In genomic region chr15:50881121-50882048, GRCh38 we compare ENCODE assay signal across 10 cellular contexts. TPM values are rescaled to one million over a fixed set of nuclear protein-coding genes. Genes with fewer than 3 reads are reported as not detected.
DNase-seq lines count a peak whose midpoint lies in the region; ATAC-seq and TF ChIP-seq lines count a peak whose summit lies in the region.
"Had no signal": no experiment of that assay in that cellular context is flagged by ENCODE, and none has a peak within 500 bp of the region (broad histone marks: within the 10 kb centered on the region; RNA-seq: fewer than 3 reads in every experiment).

No MANE protein-coding gene starts in this region.

- peak overlapping the region; percentile 92 for H3K27ac Mint-ChIP-seq in activated naive CD4-positive, alpha-beta T cell treated with anti-CD3 and anti-CD28 coated beads for 36 hours
- peak overlapping the region; percentile 77 for H3K27ac Mint-ChIP-seq in dendritic cell treated with granulocyte-macrophage colony-stimulating factor and Interleukin-4, amounts not matched to agents 40 ng/mL and 50 ng/mL, for 4 days
- H3K27ac Mint-ChIP-seq in type B pancreatic cell = peak overlapping the region; percentile 86

- peaks cover 84% of the 10 kb centered on the region for H3K4me1 Mint-ChIP-seq in activated naive CD4-positive, alpha-beta T cell treated with anti-CD3 and anti-CD28 coated beads for 36 hours (ENCODE audit: low read depth)
- H3K4me1 Mint-ChIP-seq in dendritic cell treated with granulocyte-macrophage colony-stimulating factor and Interleukin-4, amounts not matched to agents 40 ng/mL and 50 ng/mL, for 4 days (ENCODE audit: low read depth) = peaks cover 75% of the 10 kb centered on the region
- H3K4me1 Mint-ChIP-seq in type B pancreatic cell (ENCODE audit: unreplicated experiment) = peaks cover 13% of the 10 kb centered on the region

- H3K79me2 ChIP-seq in PC-9 (ENCODE audit: low read depth) = no peaks in the 10 kb centered on the region

- H3K27me3 Mint-ChIP-seq in activated naive CD4-positive, alpha-beta T cell treated with anti-CD3 and anti-CD28 coated beads for 36 hours (ENCODE audit: low read depth) = no peaks in the 10 kb centered on the region
- no peaks in the 10 kb centered on the region for H3K27me3 Mint-ChIP-seq in dendritic cell treated with granulocyte-macrophage colony-stimulating factor and Interleukin-4, amounts not matched to agents 40 ng/mL and 50 ng/mL, for 4 days
- H3K27me3 Mint-ChIP-seq in type B pancreatic cell = no peaks in the 10 kb centered on the region

- H3K4me3 Mint-ChIP-seq in activated naive CD4-positive, alpha-beta T cell treated with anti-CD3 and anti-CD28 coated beads for 36 hours = no peak overlapping the region
- H3K4me3 Mint-ChIP-seq in dendritic cell treated with granulocyte-macrophage colony-stimulating factor and Interleukin-4, amounts not matched to agents 40 ng/mL and 50 ng/mL, for 4 days = no peak overlapping the region
- no peak overlapping the region for H3K4me3 Mint-ChIP-seq in type B pancreatic cell

- H4K20me1 ChIP-seq in PC-9 (ENCODE audit: insufficient read depth) = no peaks in the 10 kb centered on the region

- H3K36me3 Mint-ChIP-seq in activated naive CD4-positive, alpha-beta T cell treated with anti-CD3 and anti-CD28 coated beads for 36 hours (ENCODE audit: low read depth) = no peaks in the 10 kb centered on the region
- no peaks in the 10 kb centered on the region for H3K36me3 Mint-ChIP-seq in dendritic cell treated with granulocyte-macrophage colony-stimulating factor and Interleukin-4, amounts not matched to agents 40 ng/mL and 50 ng/mL, for 4 days (ENCODE audit: low read depth)
- H3K36me3 Mint-ChIP-seq in type B pancreatic cell = no peaks in the 10 kb centered on the region

- POLR2A ChIA-PET in PC-9 (lab: Charles Lee; ENCODE audit: unreplicated experiment) = interaction anchor here (0.5 to 0.7 kb wide), 3 partner anchors 117 to 196 kb away, joined by 4 to 9 read pairs (median 5); no protein-coding TSS in a partner anchor

- H3K4me1 ChIP-seq in PC-9 (replicated peaks; ENCODE audit: insufficient read depth) = peaks cover 34% of the 10 kb centered on the region

- peaks cover 19% of the 10 kb centered on the region for H3F3A ChIP-seq in PC-9 (ENCODE audit: insufficient read depth, low read depth)

- peak overlapping the region; percentile 51 for H3K4me2 ChIP-seq in PC-9

- DNase-seq in activated naive CD4-positive, alpha-beta T cell treated with anti-CD3 and anti-CD28 coated beads for 36 hours = no peak
- DNase-seq in activated naive CD4-positive, alpha-beta T cell treated with Interleukin-2 at 50 U/mL for 16 hours = no peak
- DNase-seq in PC-9 = peak in 1 of 2 experiments; percentile 48
- DNase-seq in type B pancreatic cell (ENCODE audit: extremely low spot score, unreplicated experiment) = no peak
- DNase-seq in NK-92 treated with Interleukin-12 subunit alpha and Interleukin-12 subunit beta, amount 100 ng/mL, for 24 hours (lab: John Stamatoyannopoulos, UW) = no peak
- DNase-seq in posterior cingulate gyrus = no peak
- DNase-seq: caudate nucleus, hippocampal formation had no signal

- no peak overlapping the region for H2AFZ ChIP-seq in PC-9

- ATAC-seq in GM18867 (IDR thresholded peaks at IDR 0.05; ENCODE audit: unreplicated experiment) = no peak

- BruUV-seq in PC-9 (replicated peaks; lab: Mats Ljungman, UMichigan) = no TSS peak

- peak overlapping the region; percentile 95 for H3K27ac ChIP-seq in PC-9

- TF ChIP-seq CTCF in PC-9 (conservative IDR thresholded peaks at IDR 0.05) = no peak
- TF ChIP-seq CTCF in type B pancreatic cell (conservative IDR thresholded peaks at IDR 0.05) = no peak

- H3K9me2 ChIP-seq in PC-9 (ENCODE audit: insufficient read depth) = no peaks in the 10 kb centered on the region

- no peaks in the 10 kb centered on the region for H3K9me3 Mint-ChIP-seq in activated naive CD4-positive, alpha-beta T cell treated with anti-CD3 and anti-CD28 coated beads for 36 hours
- no peaks in the 10 kb centered on the region for H3K9me3 Mint-ChIP-seq in dendritic cell treated with granulocyte-macrophage colony-stimulating factor and Interleukin-4, amounts not matched to agents 40 ng/mL and 50 ng/mL, for 4 days
- peaks cover 5% of the 10 kb centered on the region for H3K9me3 Mint-ChIP-seq in type B pancreatic cell

- CTCF ChIA-PET in activated naive CD4-positive, alpha-beta T cell treated with anti-CD3 and anti-CD28 coated beads for 36 hours (lab: Charles Lee) = interaction anchor here (0.6 to 1.7 kb wide), 3 partner anchors 25 to 289 kb away, joined by 3 to 12 read pairs (median 3); no protein-coding TSS in a partner anchor
- CTCF ChIA-PET in PC-9 (lab: Charles Lee) = interaction anchor here (0.6 kb wide), 1 partner anchor 219 kb away, joined by 5 read pairs; no protein-coding TSS in a partner anchor

- no peaks in the 10 kb centered on the region for H3K36me3 ChIP-seq in PC-9 (ENCODE audit: low read depth)

- no peaks in the 10 kb centered on the region for H3K9me3 ChIP-seq in PC-9 (ENCODE audit: insufficient read depth, low read depth)

- no peak overlapping the region for H3K4me3 ChIP-seq in PC-9

- H3K27me3 ChIP-seq in PC-9 (ENCODE audit: insufficient read depth, low read depth) = no peaks in the 10 kb centered on the region

- intact Hi-C loops in activated naive CD4-positive, alpha-beta T cell treated with anti-CD3 and anti-CD28 coated beads for 36 hours (cut with micrococcal nuclease) = loop anchor here (1.0 to 5.0 kb wide), 4 partner anchors 528 to 746 kb away; partner anchors contain the start of gene SLC27A2
- intact Hi-C loops in PC-9 (cut with micrococcal nuclease; ENCODE audit: unreplicated experiment) (no loop called here), posterior cingulate gyrus (cut with DNase I) (no loop called here)
- intact Hi-C loops in dendritic cell treated with granulocyte-macrophage colony-stimulating factor and Interleukin-4, amounts not matched to agents 40 ng/mL and 50 ng/mL, for 4 days (cut with micrococcal nuclease) = loop anchor here (10.0 kb wide), 1 partner anchor 527 kb away; the partner anchor contains the start of gene GABPB1

RNA-seq across cellular contexts. Expression of gene AP4E1, which starts 27.1 kb away (rescaled TPM):
- 1 to 10 TPM; 6.8 to 9.4 TPM for total RNA-seq in activated naive CD4-positive, alpha-beta T cell treated with anti-CD3 and anti-CD28 coated beads for 36 hours
- total RNA-seq in PC-9 (2021) (5.7 and 10.0 TPM in 2 replicates), type B pancreatic cell (ENCODE audit: low replicate concordance) (7.8 and 10.1 TPM in 2 replicates)

Comparison
In these comparisons a context has a peak if more than half of its experiments do, and no peak if none do; other contexts are left out.
1. intact Hi-C loops: an anchor here in activated naive CD4-positive, alpha-beta T cell treated with anti-CD3 and anti-CD28 coated beads for 36 hours (1.0 to 5.0 kb wide) and dendritic cell treated with granulocyte-macrophage colony-stimulating factor and Interleukin-4, amounts not matched to agents 40 ng/mL and 50 ng/mL, for 4 days (10.0 kb wide); none called in PC-9 and posterior cingulate gyrus.